Comparison of ENCODE assay signal across 8 cellular contexts in the genomic region with DNA sequence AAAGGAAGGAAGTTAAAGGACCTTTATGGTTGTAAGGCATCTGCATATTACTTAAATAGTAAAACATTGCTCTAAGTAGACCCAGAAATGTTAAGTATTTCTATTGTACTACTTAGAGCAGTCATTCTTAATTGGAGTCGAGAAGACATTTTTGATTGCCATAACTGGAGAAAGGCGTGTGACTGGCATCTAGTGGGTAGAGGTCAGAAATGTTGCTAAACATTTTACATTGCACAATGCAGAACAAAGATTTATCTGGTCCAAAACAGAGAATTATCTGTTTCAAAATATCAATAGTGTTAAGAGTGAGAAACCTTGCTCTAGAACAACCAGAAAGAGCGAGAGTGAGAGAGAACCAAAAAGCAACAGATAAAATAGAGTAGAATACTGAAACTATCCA.
A peak's percentile ranks its signal among the peaks of the same experiment; 100 is the strongest.
DNase-seq lines count a peak whose midpoint lies in the region; ATAC-seq and TF ChIP-seq lines count a peak whose summit lies in the region.

No MANE protein-coding gene starts in this region.

- no peaks in the 10 kb centered on the region for H3K36me3 Mint-ChIP-seq in memory B cell

- no peak overlapping the region for H3K4me3 Mint-ChIP-seq in memory B cell

- peak; percentile 54 for TF ChIP-seq RAD21 in Ishikawa (IDR thresholded peaks at IDR 0.05; ENCODE audit: low read depth)

- no peaks in the 10 kb centered on the region for H3K4me1 Mint-ChIP-seq in memory B cell

- H3K9me3 Mint-ChIP-seq in memory B cell, result peaks cover 3% of the 10 kb centered on the region

- no peaks in the 10 kb centered on the region for H3K27me3 Mint-ChIP-seq in memory B cell

- no peak for TF ChIP-seq EP300 in Ishikawa (IDR thresholded peaks at IDR 0.05; ENCODE audit: borderline replicate concordance)

- DNase-seq in D341Med (ENCODE audit: low spot score), result peak; percentile 29
- peak; percentile 64 for DNase-seq in amniotic epithelial cell (ENCODE audit: low read depth)
- peak in 1 of 2 donors; percentile 19 for DNase-seq in memory B cell (ENCODE audit: low spot score in 2 of 2)
- DNase-seq in NCI-H2107 treated with DMSO at 0.1 percent for 48 hours (lab: John Stamatoyannopoulos, UW; ENCODE audit: unreplicated experiment), result no peak

- H3K27ac Mint-ChIP-seq in memory B cell, result no peak overlapping the region

- ATAC-seq in memory B cell (ENCODE audit: low read depth), result peak; percentile 60
- no peak for ATAC-seq in activated CD4-positive, CD25-positive, alpha-beta regulatory T cell treated with anti-CD3 and anti-CD28 coated beads, Interleukin-2, amount 50 U/mL, for 24 hours
- ATAC-seq in HG03139 (IDR thresholded peaks at IDR 0.05; ENCODE audit: unreplicated experiment), result no peak
- ATAC-seq in GM18498 (IDR thresholded peaks at IDR 0.05; ENCODE audit: unreplicated experiment), result no peak

TF ChIP-seq in Ishikawa, 13 proteins besides CTCF, POLR2A, EP300 and RAD21:
- TF ChIP-seq TCF12 (IDR thresholded peaks at IDR 0.05; ENCODE audit: low read depth) (no peak), EGR1 (IDR thresholded peaks at IDR 0.05) (no peak), ZBTB7A (IDR thresholded peaks at IDR 0.05; ENCODE audit: low read depth) (no peak), CREB1 (IDR thresholded peaks at IDR 0.05; ENCODE audit: low read depth) (no peak), TEAD4 (IDR thresholded peaks at IDR 0.05) (no peak), NFIC (IDR thresholded peaks at IDR 0.05) (no peak), YY1 (IDR thresholded peaks at IDR 0.05; ENCODE audit: low read depth) (no peak), TAF1 (IDR thresholded peaks at IDR 0.05; ENCODE audit: low read depth) (no peak), FOXM1 (IDR thresholded peaks at IDR 0.05; ENCODE audit: borderline replicate concordance, low read depth) (no peak), CEBPB (IDR thresholded peaks at IDR 0.05) (no peak)
- TF ChIP-seq, protein P1, sequence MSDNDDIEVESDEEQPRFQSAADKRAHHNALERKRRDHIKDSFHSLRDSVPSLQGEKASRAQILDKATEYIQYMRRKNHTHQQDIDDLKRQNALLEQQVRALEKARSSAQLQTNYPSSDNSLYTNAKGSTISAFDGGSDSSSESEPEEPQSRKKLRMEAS (IDR thresholded peaks at IDR 0.05), result no peak
- TF ChIP-seq, protein P2, sequence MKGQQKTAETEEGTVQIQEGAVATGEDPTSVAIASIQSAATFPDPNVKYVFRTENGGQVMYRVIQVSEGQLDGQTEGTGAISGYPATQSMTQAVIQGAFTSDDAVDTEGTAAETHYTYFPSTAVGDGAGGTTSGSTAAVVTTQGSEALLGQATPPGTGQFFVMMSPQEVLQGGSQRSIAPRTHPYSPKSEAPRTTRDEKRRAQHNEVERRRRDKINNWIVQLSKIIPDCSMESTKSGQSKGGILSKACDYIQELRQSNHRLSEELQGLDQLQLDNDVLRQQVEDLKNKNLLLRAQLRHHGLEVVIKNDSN (IDR thresholded peaks at IDR 0.05), result no peak
- TF ChIP-seq, protein P3, sequence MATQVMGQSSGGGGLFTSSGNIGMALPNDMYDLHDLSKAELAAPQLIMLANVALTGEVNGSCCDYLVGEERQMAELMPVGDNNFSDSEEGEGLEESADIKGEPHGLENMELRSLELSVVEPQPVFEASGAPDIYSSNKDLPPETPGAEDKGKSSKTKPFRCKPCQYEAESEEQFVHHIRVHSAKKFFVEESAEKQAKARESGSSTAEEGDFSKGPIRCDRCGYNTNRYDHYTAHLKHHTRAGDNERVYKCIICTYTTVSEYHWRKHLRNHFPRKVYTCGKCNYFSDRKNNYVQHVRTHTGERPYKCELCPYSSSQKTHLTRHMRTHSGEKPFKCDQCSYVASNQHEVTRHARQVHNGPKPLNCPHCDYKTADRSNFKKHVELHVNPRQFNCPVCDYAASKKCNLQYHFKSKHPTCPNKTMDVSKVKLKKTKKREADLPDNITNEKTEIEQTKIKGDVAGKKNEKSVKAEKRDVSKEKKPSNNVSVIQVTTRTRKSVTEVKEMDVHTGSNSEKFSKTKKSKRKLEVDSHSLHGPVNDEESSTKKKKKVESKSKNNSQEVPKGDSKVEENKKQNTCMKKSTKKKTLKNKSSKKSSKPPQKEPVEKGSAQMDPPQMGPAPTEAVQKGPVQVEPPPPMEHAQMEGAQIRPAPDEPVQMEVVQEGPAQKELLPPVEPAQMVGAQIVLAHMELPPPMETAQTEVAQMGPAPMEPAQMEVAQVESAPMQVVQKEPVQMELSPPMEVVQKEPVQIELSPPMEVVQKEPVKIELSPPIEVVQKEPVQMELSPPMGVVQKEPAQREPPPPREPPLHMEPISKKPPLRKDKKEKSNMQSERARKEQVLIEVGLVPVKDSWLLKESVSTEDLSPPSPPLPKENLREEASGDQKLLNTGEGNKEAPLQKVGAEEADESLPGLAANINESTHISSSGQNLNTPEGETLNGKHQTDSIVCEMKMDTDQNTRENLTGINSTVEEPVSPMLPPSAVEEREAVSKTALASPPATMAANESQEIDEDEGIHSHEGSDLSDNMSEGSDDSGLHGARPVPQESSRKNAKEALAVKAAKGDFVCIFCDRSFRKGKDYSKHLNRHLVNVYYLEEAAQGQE (IDR thresholded peaks at IDR 0.05; ENCODE audit: low read depth), result no peak
TF ChIP-seq in Ishikawa: peak in this region for 0.
